ENCODE assay signal across 2 cellular contexts in genomic region chr17:58364270-58364942, GRCh38.
TF ChIP-seq lines count a peak whose summit lies in the region.

No MANE protein-coding gene starts in this region.

TF ChIP-seq in K562, 482 proteins besides CTCF, POLR2A, EP300 and RAD21 (continued from another document and continues in another):
- no peak for TF ChIP-seq RREB1 (CRISPR knock-in tag; IDR thresholded peaks at IDR 0.05)
- TF ChIP-seq ZNF668 (CRISPR knock-in tag; IDR thresholded peaks at IDR 0.05), result no peak
- TF ChIP-seq PHF21A (IDR thresholded peaks at IDR 0.05; ENCODE audit: borderline replicate concordance, low read depth), result no peak
- no peak for TF ChIP-seq ZNF311 (CRISPR knock-in tag; IDR thresholded peaks at IDR 0.05)
- TF ChIP-seq TBP (optimal IDR thresholded peaks at IDR 0.05; ENCODE audit: low read depth, low read length), result peak; percentile 42
- TF ChIP-seq DMBX1 (CRISPR knock-in tag; IDR thresholded peaks at IDR 0.05; ENCODE audit: borderline replicate concordance), result 0 out of 2 replicates have a peak, but pooled peaks have one; percentile 42
- no peak for TF ChIP-seq ZBED1 (IDR thresholded peaks at IDR 0.05)
- no peak for TF ChIP-seq SNRNP70 (optimal IDR thresholded peaks at IDR 0.05; ENCODE audit: low read depth, low read length)
- no peak for TF ChIP-seq FOXA3 (CRISPR knock-in tag; conservative IDR thresholded peaks at IDR 0.05 in 1 of 2, IDR thresholded peaks at IDR 0.05 in 1 of 2)
- no peak for TF ChIP-seq NR1H2 (CRISPR knock-in tag; IDR thresholded peaks at IDR 0.05)
- TF ChIP-seq ZBTB7A (IDR thresholded peaks at IDR 0.05; ENCODE audit: borderline replicate concordance, control insufficient read depth, low read depth, low read length), result peak; percentile 72; the same call in 1 of the 2 replicates
- TF ChIP-seq ZC3H4 (CRISPR knock-in tag; IDR thresholded peaks at IDR 0.05; ENCODE audit: borderline replicate concordance), result no peak
- TF ChIP-seq OTX1 (CRISPR knock-in tag; IDR thresholded peaks at IDR 0.05), result 0 out of 2 replicates have a peak, but pooled peaks have one; percentile 61
- peak; percentile 42; the same call in 1 of the 2 replicates for TF ChIP-seq MAX (CRISPR knock-in tag; IDR thresholded peaks at IDR 0.05)
- peak; percentile 94 for TF ChIP-seq DPF2 (IDR thresholded peaks at IDR 0.05)
- TF ChIP-seq TFAP4 (CRISPR knock-in tag; IDR thresholded peaks at IDR 0.05; ENCODE audit: borderline replicate concordance), result peak; percentile 45; the same call in 1 of the 2 replicates
- TF ChIP-seq GABPA (tag; conservative IDR thresholded peaks at IDR 0.05; ENCODE audit: low read depth), result no peak
- no peak for TF ChIP-seq ZNF217 (CRISPR knock-in tag; IDR thresholded peaks at IDR 0.05)
- TF ChIP-seq FOSL1 (tag; conservative IDR thresholded peaks at IDR 0.05), result peak; percentile 42; the same call in 1 of the 2 replicates
- peak; percentile 23 for TF ChIP-seq NEUROD1 (IDR thresholded peaks at IDR 0.05; ENCODE audit: borderline replicate concordance, low read depth, low read length, partially characterized antibody)
- TF ChIP-seq KHSRP (IDR thresholded peaks at IDR 0.05), result 0 out of 2 replicates have a peak, but pooled peaks have one; percentile 23
- TF ChIP-seq COPS2 (conservative IDR thresholded peaks at IDR 0.05), result no peak
- TF ChIP-seq HDAC1 (IDR thresholded peaks at IDR 0.05), result peak; percentile 73 to 96; a peak in 3 of 4 replicates
- TF ChIP-seq TEAD1 (CRISPR knock-in tag; IDR thresholded peaks at IDR 0.05), result 0 out of 4 replicates have a peak, but pooled peaks have one; percentile 19 to 39
- TF ChIP-seq SMARCA4 (IDR thresholded peaks at IDR 0.05), result peak; percentile 95
- peak; percentile 82 for TF ChIP-seq EHMT2 (IDR thresholded peaks at IDR 0.05)
- TF ChIP-seq ESRRA (IDR thresholded peaks at IDR 0.05; ENCODE audit: borderline replicate concordance, low read depth), result no peak; the same call in 1 of the 2 replicates
- TF ChIP-seq RBFOX2 (IDR thresholded peaks at IDR 0.05; ENCODE audit: low read depth, low read length), result 0 out of 2 replicates have a peak, but pooled peaks have one; percentile 14
- TF ChIP-seq TAF9B (IDR thresholded peaks at IDR 0.05; ENCODE audit: partially characterized antibody), result no peak

TF ChIP-seq in HepG2, 621 proteins besides CTCF, POLR2A, EP300 and RAD21 (continued from another document and continues in another):
- TF ChIP-seq SALL1 (CRISPR knock-in tag; IDR thresholded peaks at IDR 0.05), result peak; percentile 61
- TF ChIP-seq ZMYM3 (CRISPR knock-in tag; IDR thresholded peaks at IDR 0.05), result no peak
- TF ChIP-seq ZNF24 (IDR thresholded peaks at IDR 0.05), result no peak
- no peak for TF ChIP-seq NR3C1 (CRISPR knock-in tag; IDR thresholded peaks at IDR 0.05)
- TF ChIP-seq ATF7-NPFF (CRISPR knock-in tag; IDR thresholded peaks at IDR 0.05; ENCODE audit: low read depth), result no peak
- no peak for TF ChIP-seq WIZ (CRISPR knock-in tag; IDR thresholded peaks at IDR 0.05)
- no peak for TF ChIP-seq AHDC1 (CRISPR knock-in tag; IDR thresholded peaks at IDR 0.05; ENCODE audit: borderline replicate concordance)
- TF ChIP-seq ZFP36L2 (CRISPR knock-in tag; IDR thresholded peaks at IDR 0.05), result no peak
- no peak for TF ChIP-seq HOMEZ (CRISPR knock-in tag; IDR thresholded peaks at IDR 0.05; ENCODE audit: low read depth)
- no peak for TF ChIP-seq SMAD1 (CRISPR knock-in tag; IDR thresholded peaks at IDR 0.05; ENCODE audit: borderline replicate concordance, low read depth)
- TF ChIP-seq MYC (CRISPR knock-in tag; IDR thresholded peaks at IDR 0.05; ENCODE audit: borderline replicate concordance), result peak; percentile 47; the same call in 1 of the 2 replicates
- TF ChIP-seq NCOA5 (CRISPR knock-in tag; IDR thresholded peaks at IDR 0.05), result no peak
- no peak for TF ChIP-seq ZNF644 (CRISPR knock-in tag; IDR thresholded peaks at IDR 0.05; ENCODE audit: low read depth)
- 0 out of 2 replicates have a peak, but pooled peaks have one; percentile 17 for TF ChIP-seq MEIS2 (CRISPR knock-in tag; IDR thresholded peaks at IDR 0.05)
- no peak for TF ChIP-seq JDP2 (CRISPR knock-in tag; IDR thresholded peaks at IDR 0.05; ENCODE audit: borderline replicate concordance)
- no peak for TF ChIP-seq FIP1L1 (IDR thresholded peaks at IDR 0.05; ENCODE audit: borderline replicate concordance, insufficient read depth, low read depth, low read length)
- TF ChIP-seq HIC2 (CRISPR knock-in tag; IDR thresholded peaks at IDR 0.05; ENCODE audit: low read depth), result no peak
- peak; percentile 94 for TF ChIP-seq SP5 (CRISPR knock-in tag; IDR thresholded peaks at IDR 0.05; ENCODE audit: borderline replicate concordance, low read depth)
- TF ChIP-seq ZNF44 (CRISPR knock-in tag; IDR thresholded peaks at IDR 0.05), result no peak
- no peak for TF ChIP-seq ZNF414 (CRISPR knock-in tag; IDR thresholded peaks at IDR 0.05)
- TF ChIP-seq ZNF883 (CRISPR knock-in tag; IDR thresholded peaks at IDR 0.05; ENCODE audit: not compliant biosample characterization), result peak; percentile 57
- TF ChIP-seq CEBPB (IDR thresholded peaks at IDR 0.05; ENCODE audit: borderline replicate concordance, low read depth, low read length), result no peak
- TF ChIP-seq SOX13 (IDR thresholded peaks at IDR 0.05), result peak; percentile 91
- TF ChIP-seq SOX13 (CRISPR knock-in tag; conservative IDR thresholded peaks at IDR 0.05 in 1 of 2, IDR thresholded peaks at IDR 0.05 in 1 of 2), result peak in 1 of 2 experiments; percentile 90; a peak in 2 of 4 replicates
- no peak; the same call in 1 of the 2 replicates for TF ChIP-seq POGK (CRISPR knock-in tag; conservative IDR thresholded peaks at IDR 0.05)
- no peak for TF ChIP-seq ATRX (CRISPR knock-in tag; IDR thresholded peaks at IDR 0.05; ENCODE audit: borderline replicate concordance)
- no peak for TF ChIP-seq ZBTB26 (CRISPR knock-in tag; IDR thresholded peaks at IDR 0.05; ENCODE audit: borderline replicate concordance)
- TF ChIP-seq FOXK1 (CRISPR knock-in tag; IDR thresholded peaks at IDR 0.05; ENCODE audit: borderline replicate concordance, low read depth), result no peak
- TF ChIP-seq SP4 (CRISPR knock-in tag; IDR thresholded peaks at IDR 0.05), result 0 out of 2 replicates have a peak, but pooled peaks have one; percentile 34
- TF ChIP-seq ONECUT2 (CRISPR knock-in tag; IDR thresholded peaks at IDR 0.05), result no peak
- TF ChIP-seq ZNF143 (CRISPR knock-in tag; IDR thresholded peaks at IDR 0.05), result no peak; the same call in 1 of the 2 replicates
- TF ChIP-seq SMC3 (IDR thresholded peaks at IDR 0.05; ENCODE audit: low read length), result no peak
- TF ChIP-seq ZNF720 (CRISPR knock-in tag; IDR thresholded peaks at IDR 0.05), result no peak
- TF ChIP-seq IRF1 (CRISPR knock-in tag; IDR thresholded peaks at IDR 0.05; ENCODE audit: low read depth), result no peak
